Comparison of ENCODE assay signal across 8 cellular contexts in the genomic region with DNA sequence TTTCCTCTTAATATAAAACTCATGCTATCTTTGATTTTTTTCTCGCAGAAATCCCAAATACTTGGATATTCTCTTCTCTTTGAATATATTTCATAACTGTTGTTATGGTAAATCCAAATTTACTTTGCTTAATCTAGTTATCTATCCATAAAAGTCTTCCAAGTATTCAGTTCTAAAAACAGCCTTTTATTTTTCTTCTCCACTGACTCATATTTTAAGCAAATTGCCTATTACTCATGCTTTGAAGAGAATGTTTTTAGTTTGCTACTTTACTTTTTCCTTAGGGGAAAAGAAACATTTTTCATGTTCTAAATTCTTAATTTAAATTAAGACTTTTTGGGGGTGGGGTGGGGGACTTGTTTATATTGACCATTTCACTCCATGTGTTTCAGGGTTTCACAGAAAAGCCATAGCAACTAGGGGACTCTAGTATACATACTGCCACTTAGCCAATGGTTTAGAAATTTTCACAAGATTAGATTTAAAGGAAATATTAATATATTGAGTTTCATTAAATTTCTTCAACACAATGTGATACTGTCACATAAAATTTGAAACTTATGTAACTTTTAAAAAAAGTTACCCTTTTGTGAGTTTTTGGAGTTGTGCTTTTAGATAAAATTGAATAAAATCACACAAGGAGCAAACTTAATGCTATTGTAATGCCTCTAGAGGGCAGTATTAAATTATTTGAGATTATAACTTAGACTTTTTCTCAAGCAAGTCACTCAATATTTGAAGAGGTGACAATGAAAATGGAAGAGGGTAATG.
DNase-seq lines count a peak whose midpoint lies in the region; ATAC-seq, FAIRE-seq and TF ChIP-seq lines count a peak whose summit lies in the region.

No MANE protein-coding gene starts in this region.

- H3K27ac ChIP-seq in DND-41 (ENCODE audit: low read length): no peak overlapping the region
- peak overlapping the region; percentile 64; the same call in 1 of the 2 replicates for H3K27ac ChIP-seq in Panc1 (ENCODE audit: low read length)

- no peaks in the 10 kb centered on the region for H3K27me3 ChIP-seq in DND-41 (ENCODE audit: insufficient read depth, low read length, poor library complexity)
- H3K27me3 ChIP-seq in Panc1 (ENCODE audit: control insufficient read depth, insufficient read depth, low read length): no peaks in the 10 kb centered on the region

- in situ Hi-C loops in Panc1 (cut with HindIII; ENCODE audit: low pct_unique_long_range_greater_than_20kb, low sequenced_read_pairs): no loop called here

- BruUV-seq in Panc1 (replicated peaks; lab: Mats Ljungman, UMichigan): no TSS peak

- H3K36me3 ChIP-seq in DND-41 (ENCODE audit: insufficient read depth, low read length): no peaks in the 10 kb centered on the region
- H3K36me3 ChIP-seq in Panc1 (ENCODE audit: control insufficient read depth, insufficient read depth, low read length): no peaks in the 10 kb centered on the region

- no peaks in the 10 kb centered on the region for H3K36me3 Mint-ChIP-seq in activated T-helper 2 cell treated with anti-CD3 and anti-CD28 coated beads, Interferon-gamma antibody, Interleukin-2, Interleukin-4, amounts not matched to agents 10 μg/mL and 5 μg/mL and 100 μg/mL, durations not matched to agents 14 hours and 24 hours and 36 hours (ENCODE audit: low read depth)

- H3K4me1 Mint-ChIP-seq in activated T-helper 2 cell treated with anti-CD3 and anti-CD28 coated beads, Interferon-gamma antibody, Interleukin-2, Interleukin-4, amounts not matched to agents 10 μg/mL and 5 μg/mL and 100 μg/mL, durations not matched to agents 14 hours and 24 hours and 36 hours (ENCODE audit: low read depth): no peaks in the 10 kb centered on the region

- H3K4me3 ChIP-seq in DND-41 (ENCODE audit: low read depth in 1 of 2, low read length in 2 of 2) (no peak overlapping the region), Panc1 (ENCODE audit: low read depth in 2 of 2, low read length in 2 of 2) (no peak overlapping the region)

- H3K9ac ChIP-seq in DND-41 (ENCODE audit: low read depth, low read length): no peak overlapping the region

- CTCF ChIA-PET in Panc1 (lab: Charles Lee): interaction anchor here (0.6 to 0.7 kb wide), 2 partner anchors 150 to 1654 kb away, joined by 4 to 12 read pairs; partner anchors contain the start of gene NR2F1

- H3K79me2 ChIP-seq in DND-41 (ENCODE audit: insufficient read depth, low read length): no peaks in the 10 kb centered on the region

- TF ChIP-seq POLR2A in GM12891 (IDR thresholded peaks at IDR 0.05; ENCODE audit: low read depth, low read length): no peak

- H2AFZ ChIP-seq in DND-41 (ENCODE audit: low read depth, low read length): no peak overlapping the region

- no peak for DNase-seq in DND-41
- DNase-seq in Panc1 (ENCODE audit: low read depth, low spot score): peak; percentile 38
- peak; percentile 11 for DNase-seq in foreskin melanocyte
- no peak for DNase-seq in MV-4-11 (lab: John Stamatoyannopoulos, UW)
- DNase-seq in GM12891 (ENCODE audit: insufficient read length, low spot score): no peak
- DNase-seq in activated T-helper 2 cell treated with anti-CD3 and anti-CD28 coated beads, Interferon-gamma antibody, Interleukin-2, Interleukin-4, amounts not matched to agents 10 μg/mL and 5 μg/mL and 100 μg/mL, durations not matched to agents 14 hours and 24 hours and 36 hours (ENCODE audit: low spot score): no peak

- H3K9me3 ChIP-seq in DND-41 (ENCODE audit: insufficient read depth, low read length, severe bottlenecking) (no peaks in the 10 kb centered on the region), Panc1 (ENCODE audit: control insufficient read depth, insufficient read depth, low read depth, low read length) (peaks cover 7% of the 10 kb centered on the region; the same call in 1 of the 2 replicates)

- peak; percentile 66 for TF ChIP-seq CTCF in DND-41 (IDR thresholded peaks at IDR 0.05; ENCODE audit: borderline replicate concordance, extremely low read depth, low read length, poor library complexity, severe bottlenecking)
- TF ChIP-seq CTCF in Panc1 (IDR thresholded peaks at IDR 0.05): peak; percentile 58; the same call in 1 of the 2 replicates

- ATAC-seq in DND-41 (ENCODE audit: insufficient read depth, low read depth) (peak; percentile 52; the same call in 1 of the 3 replicates), HG02623 (IDR thresholded peaks at IDR 0.05; ENCODE audit: unreplicated experiment) (peak; percentile 52), Panc1 (peak; percentile 72; the same call in 1 of the 2 replicates), HG02884 (IDR thresholded peaks at IDR 0.05; ENCODE audit: unreplicated experiment) (no peak)

- H3K27me3 Mint-ChIP-seq in activated T-helper 2 cell treated with anti-CD3 and anti-CD28 coated beads, Interferon-gamma antibody, Interleukin-2, Interleukin-4, amounts not matched to agents 10 μg/mL and 5 μg/mL and 100 μg/mL, durations not matched to agents 14 hours and 24 hours and 36 hours (ENCODE audit: low read depth): no peaks in the 10 kb centered on the region

- no peaks in the 10 kb centered on the region for H3K9me3 Mint-ChIP-seq in activated T-helper 2 cell treated with anti-CD3 and anti-CD28 coated beads, Interferon-gamma antibody, Interleukin-2, Interleukin-4, amounts not matched to agents 10 μg/mL and 5 μg/mL and 100 μg/mL, durations not matched to agents 14 hours and 24 hours and 36 hours

- H3K4me2 ChIP-seq in DND-41 (ENCODE audit: insufficient read depth, low read length): no peak overlapping the region

- H3K27ac Mint-ChIP-seq in activated T-helper 2 cell treated with anti-CD3 and anti-CD28 coated beads, Interferon-gamma antibody, Interleukin-2, Interleukin-4, amounts not matched to agents 10 μg/mL and 5 μg/mL and 100 μg/mL, durations not matched to agents 14 hours and 24 hours and 36 hours: no peak overlapping the region

- no peak for FAIRE-seq in GM12891 (lab: Jason Lieb, UNC)

- H4K20me1 ChIP-seq in DND-41 (ENCODE audit: insufficient read depth, low read length): no peaks in the 10 kb centered on the region

- H3K4me3 Mint-ChIP-seq in activated T-helper 2 cell treated with anti-CD3 and anti-CD28 coated beads, Interferon-gamma antibody, Interleukin-2, Interleukin-4, amounts not matched to agents 10 μg/mL and 5 μg/mL and 100 μg/mL, durations not matched to agents 14 hours and 24 hours and 36 hours (ENCODE audit: low read depth): no peak overlapping the region

- POLR2A ChIA-PET in Panc1 (lab: Charles Lee): no interaction called here

- H3K4me1 ChIP-seq in DND-41 (ENCODE audit: insufficient read depth, low read length) (no peaks in the 10 kb centered on the region), Panc1 (ENCODE audit: control insufficient read depth, insufficient read depth, low read length) (no peaks in the 10 kb centered on the region)

- intact Hi-C loops in Panc1 (cut with micrococcal nuclease; ENCODE audit: unreplicated experiment): loop anchor here (5.0 kb wide), 1 partner anchor 378 kb away; no protein-coding TSS in a partner anchor
- intact Hi-C loops in activated T-helper 2 cell treated with anti-CD3 and anti-CD28 coated beads, Interferon-gamma antibody, Interleukin-2, Interleukin-4, amounts not matched to agents 10 μg/mL and 5 μg/mL and 100 μg/mL, durations not matched to agents 14 hours and 24 hours and 36 hours (cut with micrococcal nuclease): no loop called here

TF ChIP-seq in GM12891, 5 proteins besides CTCF, POLR2A, EP300 and RAD21:
- TF ChIP-seq PAX5 (IDR thresholded peaks at IDR 0.05; ENCODE audit: insufficient read depth, low read length, severe bottlenecking) (no peak), TAF1 (IDR thresholded peaks at IDR 0.05; ENCODE audit: low read depth, low read length) (no peak), POLR2AphosphoS5 (IDR thresholded peaks at IDR 0.05; ENCODE audit: low read depth, low read length) (no peak), POU2F2 (IDR thresholded peaks at IDR 0.05; ENCODE audit: low read depth, low read length) (no peak), SPI1 (IDR thresholded peaks at IDR 0.05; ENCODE audit: low read depth, low read length) (no peak)
TF ChIP-seq in GM12891: peak in this region for 0.

Comparison
In these comparisons a context has a peak if more than half of its experiments do, and no peak if none do; other contexts are left out.
1. DNase-seq: peak in Panc1 (single experiment) and foreskin melanocyte (single experiment); none in DND-41 (single experiment), MV-4-11 (single experiment), GM12891 (single experiment) and activated T-helper 2 cell treated with anti-CD3 and anti-CD28 coated beads, Interferon-gamma antibody, Interleukin-2, Interleukin-4, amounts not matched to agents 10 μg/mL and 5 μg/mL and 100 μg/mL, durations not matched to agents 14 hours and 24 hours and 36 hours (single experiment).